Comparison of ENCODE assay signal across 21 cellular contexts in genomic region chr15:41981373-41982132, GRCh38. TPM values are rescaled to one million over a fixed set of nuclear protein-coding genes. Genes with fewer than 3 reads are reported as not detected.
DNase-seq lines count a peak whose midpoint lies in the region; ATAC-seq and TF ChIP-seq lines count a peak whose summit lies in the region.
"Had no signal": no experiment of that assay in that cellular context is flagged by ENCODE, and none has a peak within 500 bp of the region (broad histone marks: within the 10 kb centered on the region; RNA-seq: fewer than 3 reads in every experiment).

No MANE protein-coding gene starts in this region.

- no peak for ATAC-seq in RWPE2 (ENCODE audit: low read depth)
- ATAC-seq in GM18909 (IDR thresholded peaks at IDR 0.05; ENCODE audit: poor library complexity, unreplicated experiment) = no peak
- no peak for ATAC-seq in HG02623 (IDR thresholded peaks at IDR 0.05; ENCODE audit: unreplicated experiment)

- H3K9me3 ChIP-seq in RWPE2 (ENCODE audit: severe bottlenecking) (no peaks in the 10 kb centered on the region), tibial artery (no peaks in the 10 kb centered on the region)
- H3K9me3 ChIP-seq: breast epithelium had no signal

- intact Hi-C loops in tibial artery (cut with DNase I; ENCODE audit: low total_unique reads) = no loop called here

- H3K27me3 ChIP-seq in RWPE2 (ENCODE audit: insufficient read depth, poor library complexity, severe bottlenecking) (no peaks in the 10 kb centered on the region), tibial artery (no peaks in the 10 kb centered on the region)
- H3K27me3 ChIP-seq: breast epithelium had no signal

- no peak overlapping the region for H3K4me3 ChIP-seq in RWPE2 (ENCODE audit: severe bottlenecking)
- no peak overlapping the region for H3K4me3 ChIP-seq in tibial artery
- H3K4me3 ChIP-seq: breast epithelium, smooth muscle cell had no signal

- DNase-seq in activated CD4-positive, alpha-beta T cell treated with anti-CD3 and anti-CD28 coated beads, Interleukin-2, amount 10 ng/mL, durations not matched to agents 7 days and 5 days = no peak
- no peak for DNase-seq in activated CD4-positive, alpha-beta T cell treated with anti-CD3 and anti-CD28 coated beads, Interleukin-2, amount 50 U/mL, for 1 hour
- DNase-seq in RWPE2 (ENCODE audit: low spot score) (peak; percentile 36), fibroblast of peridontal ligament (ENCODE audit: extremely low read depth) (peak; percentile 17), tibial artery (peak; percentile 13), iPS-NIHi11 (ENCODE audit: low spot score) (no peak)
- DNase-seq: activated naive CD8-positive, alpha-beta T cell treated with anti-CD3 and anti-CD28 coated beads, Interleukin-2, amount 10 ng/mL, durations not matched to agents 7 days and 5 days; activated T-cell treated with anti-CD3 and anti-CD28 coated beads for 4 hours; CD4-positive, alpha-beta memory T cell; effector CD8-positive, alpha-beta T cell; Kasumi-1; left ventricle myocardium superior; NCI-H1105 treated with DMSO at 0.1 percent for 48 hours; NCI-H2171 had no signal

- H3K4me1 ChIP-seq in RWPE2 (ENCODE audit: insufficient read depth, poor library complexity, severe bottlenecking) (no peaks in the 10 kb centered on the region), tibial artery (peaks cover 0 to 16% (median 5%) of the 10 kb centered on the region in 4 donors)
- H3K4me1 ChIP-seq: breast epithelium had no signal

- H3K9me3 Mint-ChIP-seq in activated CD4-positive, alpha-beta T cell treated with anti-CD3 and anti-CD28 coated beads, Interleukin-2, amount 10 ng/mL, durations not matched to agents 7 days and 5 days = no peaks in the 10 kb centered on the region
- H3K9me3 Mint-ChIP-seq: activated naive CD8-positive, alpha-beta T cell treated with anti-CD3 and anti-CD28 coated beads, Interleukin-2, amount 10 ng/mL, durations not matched to agents 7 days and 5 days; CD4-positive, alpha-beta memory T cell had no signal

- H3K27ac Mint-ChIP-seq in activated CD4-positive, alpha-beta T cell treated with anti-CD3 and anti-CD28 coated beads, Interleukin-2, amount 10 ng/mL, durations not matched to agents 7 days and 5 days = peak overlapping the region; percentile 70

- H3K36me3 ChIP-seq in RWPE2 (ENCODE audit: low read depth) = no peaks in the 10 kb centered on the region
- no peaks in the 10 kb centered on the region for H3K36me3 ChIP-seq in tibial artery
- H3K36me3 ChIP-seq: breast epithelium had no signal

- H3K36me3 Mint-ChIP-seq in activated CD4-positive, alpha-beta T cell treated with anti-CD3 and anti-CD28 coated beads, Interleukin-2, amount 10 ng/mL, durations not matched to agents 7 days and 5 days (ENCODE audit: low read depth) = no peaks in the 10 kb centered on the region
- H3K36me3 Mint-ChIP-seq: activated naive CD8-positive, alpha-beta T cell treated with anti-CD3 and anti-CD28 coated beads, Interleukin-2, amount 10 ng/mL, durations not matched to agents 7 days and 5 days; CD4-positive, alpha-beta memory T cell had no signal

- POLR2A ChIA-PET in activated CD4-positive, alpha-beta T cell treated with anti-CD3 and anti-CD28 coated beads, Interleukin-2, amount 10 ng/mL, durations not matched to agents 7 days and 5 days (lab: Charles Lee) = no interaction called here

- CTCF ChIA-PET in activated CD4-positive, alpha-beta T cell treated with anti-CD3 and anti-CD28 coated beads, Interleukin-2, amount 10 ng/mL, durations not matched to agents 7 days and 5 days (lab: Charles Lee) = interaction anchor here (0.6 to 3.5 kb wide), 5 partner anchors 8 to 102 kb away, joined by 3 to 18 read pairs (median 3); no protein-coding TSS in a partner anchor

- peaks cover 8% of the 10 kb centered on the region for H3K27me3 Mint-ChIP-seq in activated CD4-positive, alpha-beta T cell treated with anti-CD3 and anti-CD28 coated beads, Interleukin-2, amount 10 ng/mL, durations not matched to agents 7 days and 5 days

- no peak overlapping the region for H3K27ac ChIP-seq in RWPE2 (ENCODE audit: poor library complexity, severe bottlenecking)
- no peak overlapping the region for H3K27ac ChIP-seq in tibial artery
- H3K27ac ChIP-seq: breast epithelium, RWPE1, VCaP had no signal

- H3K4me1 Mint-ChIP-seq in activated CD4-positive, alpha-beta T cell treated with anti-CD3 and anti-CD28 coated beads, Interleukin-2, amount 10 ng/mL, durations not matched to agents 7 days and 5 days = peaks cover 35% of the 10 kb centered on the region

- H3K4me3 Mint-ChIP-seq in activated CD4-positive, alpha-beta T cell treated with anti-CD3 and anti-CD28 coated beads, Interleukin-2, amount 10 ng/mL, durations not matched to agents 7 days and 5 days = no peak overlapping the region
- H3K4me3 Mint-ChIP-seq: activated naive CD8-positive, alpha-beta T cell treated with anti-CD3 and anti-CD28 coated beads, Interleukin-2, amount 10 ng/mL, durations not matched to agents 7 days and 5 days had no signal

- TF ChIP-seq CTCF in RWPE2 (IDR thresholded peaks at IDR 0.05; ENCODE audit: poor library complexity, severe bottlenecking) (no peak), tibial artery (IDR thresholded peaks at IDR 0.05) (no peak)

RNA-seq across cellular contexts. Expression of gene EHD4, which starts 9.2 kb away (rescaled TPM):
- total RNA-seq in activated CD4-positive, alpha-beta T cell treated with anti-CD3 and anti-CD28 coated beads, Interleukin-2, amount 10 ng/mL, durations not matched to agents 7 days and 5 days = 10 to 100 TPM; 14.5 TPM

RNA-seq across cellular contexts. Expression of gene PLA2G4E, which starts 39.3 kb away (rescaled TPM):
- not detected for total RNA-seq in activated CD4-positive, alpha-beta T cell treated with anti-CD3 and anti-CD28 coated beads, Interleukin-2, amount 10 ng/mL, durations not matched to agents 7 days and 5 days
- total RNA-seq: activated naive CD8-positive, alpha-beta T cell treated with anti-CD3 and anti-CD28 coated beads, Interleukin-2, amount 10 ng/mL, durations not matched to agents 7 days and 5 days; breast epithelium; CD4-positive, alpha-beta memory T cell; Daoy; left ventricle myocardium superior had no signal

Comparison
In these comparisons a context has a peak if more than half of its experiments do, and no peak if none do; other contexts are left out.
1. DNase-seq: peak in RWPE2 (single experiment), fibroblast of peridontal ligament (single experiment) and tibial artery (2 of 2); none in activated CD4-positive, alpha-beta T cell treated with anti-CD3 and anti-CD28 coated beads, Interleukin-2, amount 10 ng/mL, durations not matched to agents 7 days and 5 days (single experiment), activated CD4-positive, alpha-beta T cell treated with anti-CD3 and anti-CD28 coated beads, Interleukin-2, amount 50 U/mL, for 1 hour (single experiment) and iPS-NIHi11 (single experiment).